ENCODE assay signal across 8 cellular contexts in genomic region chr4:105471566-105472176, GRCh38. TPM values are rescaled to one million over a fixed set of nuclear protein-coding genes. Genes with fewer than 3 reads are reported as not detected.
A peak's percentile ranks its signal among the peaks of the same experiment; 100 is the strongest.
DNase-seq lines count a peak whose midpoint lies in the region; ATAC-seq lines count a peak whose summit lies in the region.

No MANE protein-coding gene starts in this region.

- peak overlapping the region; percentile 97 for H3K4me3 Mint-ChIP-seq in activated CD4-positive, alpha-beta memory T cell treated with anti-CD3 and anti-CD28 coated beads, Interleukin-2, amount 10 ng/mL, durations not matched to agents 7 days and 5 days
- H3K4me3 Mint-ChIP-seq in memory B cell = peak overlapping the region; percentile 56

- POLR2A ChIA-PET in activated CD4-positive, alpha-beta memory T cell treated with anti-CD3 and anti-CD28 coated beads, Interleukin-2, amount 10 ng/mL, durations not matched to agents 7 days and 5 days (lab: Charles Lee) = interaction anchor here (0.7 to 1.2 kb wide), 4 partner anchors 9 to 333 kb away, joined by 3 to 7 read pairs (median 4); partner anchors contain the start of gene TET2

- CTCF ChIA-PET in activated CD4-positive, alpha-beta memory T cell treated with anti-CD3 and anti-CD28 coated beads, Interleukin-2, amount 10 ng/mL, durations not matched to agents 7 days and 5 days (lab: Charles Lee) = interaction anchor here (0.8 to 4.1 kb wide), 6 partner anchors 14 to 600 kb away, joined by 3 to 27 read pairs (median 4); partner anchors contain the start of gene TET2

- H3K9me3 Mint-ChIP-seq in activated CD4-positive, alpha-beta memory T cell treated with anti-CD3 and anti-CD28 coated beads, Interleukin-2, amount 10 ng/mL, durations not matched to agents 7 days and 5 days = no peaks in the 10 kb centered on the region
- H3K9me3 Mint-ChIP-seq in memory B cell = no peaks in the 10 kb centered on the region

- H3K4me1 Mint-ChIP-seq in activated CD4-positive, alpha-beta memory T cell treated with anti-CD3 and anti-CD28 coated beads, Interleukin-2, amount 10 ng/mL, durations not matched to agents 7 days and 5 days = peaks cover 28% of the 10 kb centered on the region
- peaks cover 24% of the 10 kb centered on the region for H3K4me1 Mint-ChIP-seq in memory B cell

- ATAC-seq in GM18909 (IDR thresholded peaks at IDR 0.05; ENCODE audit: poor library complexity, unreplicated experiment) = peak; percentile 33
- ATAC-seq in HG03439 (IDR thresholded peaks at IDR 0.05; ENCODE audit: unreplicated experiment) = peak; percentile 28
- peak; percentile 27 for ATAC-seq in memory B cell (ENCODE audit: low read depth)

- peaks cover 6% of the 10 kb centered on the region for H3K27me3 Mint-ChIP-seq in activated CD4-positive, alpha-beta memory T cell treated with anti-CD3 and anti-CD28 coated beads, Interleukin-2, amount 10 ng/mL, durations not matched to agents 7 days and 5 days
- H3K27me3 Mint-ChIP-seq in memory B cell = no peaks in the 10 kb centered on the region

- peaks cover 25% of the 10 kb centered on the region for H3K36me3 Mint-ChIP-seq in activated CD4-positive, alpha-beta memory T cell treated with anti-CD3 and anti-CD28 coated beads, Interleukin-2, amount 10 ng/mL, durations not matched to agents 7 days and 5 days (ENCODE audit: low read depth)
- peaks cover 8% of the 10 kb centered on the region for H3K36me3 Mint-ChIP-seq in memory B cell

- peak overlapping the region; percentile 5 for H3K27ac Mint-ChIP-seq in activated CD4-positive, alpha-beta memory T cell treated with anti-CD3 and anti-CD28 coated beads, Interleukin-2, amount 10 ng/mL, durations not matched to agents 7 days and 5 days
- H3K27ac Mint-ChIP-seq in memory B cell = peak overlapping the region; percentile 15

- peak; percentile 86 for DNase-seq in Ammon's horn (ENCODE audit: low spot score)
- peak; percentile 56 to 79 for DNase-seq in NCI-H526 (lab: John Stamatoyannopoulos, UW)
- DNase-seq in activated CD4-positive, alpha-beta memory T cell treated with anti-CD3 and anti-CD28 coated beads, Interleukin-2, amount 10 ng/mL, durations not matched to agents 7 days and 5 days = peak; percentile 76
- DNase-seq in effector CD8-positive, alpha-beta T cell (lab: John Stamatoyannopoulos, UW) = peak; percentile 51
- peak; percentile 62 to 71 for DNase-seq in memory B cell (ENCODE audit: low spot score in 2 of 2)
- peak; percentile 5 to 52 for DNase-seq in stimulated activated CD8-positive, alpha-beta memory T cell treated with anti-CD3 and anti-CD28 coated beads, Interleukin-15, amount 100 ng/mL, for 4 hours (ENCODE audit: low read depth in 2 of 2)

RNA-seq across cellular contexts. Expression of gene PPA2, which starts 2.2 kb away (rescaled TPM):
- 10 to 100 TPM; 54.6 to 61.0 TPM for total RNA-seq in activated CD4-positive, alpha-beta memory T cell treated with anti-CD3 and anti-CD28 coated beads, Interleukin-2, amount 10 ng/mL, durations not matched to agents 7 days and 5 days

Comparison
In these comparisons a context has a peak if more than half of its experiments do, and no peak if none do; other contexts are left out.
1. Peak in every context shown above with its lines: DNase-seq and ATAC-seq.
2. DNase-seq: peak in every context shown above with its lines; median percentile 86 in Ammon's horn; 76 in activated CD4-positive, alpha-beta memory T cell treated with anti-CD3 and anti-CD28 coated beads, Interleukin-2, amount 10 ng/mL, durations not matched to agents 7 days and 5 days; 68 in NCI-H526; 66 in memory B cell; 51 in effector CD8-positive, alpha-beta T cell; 28 in stimulated activated CD8-positive, alpha-beta memory T cell treated with anti-CD3 and anti-CD28 coated beads, Interleukin-15, amount 100 ng/mL, for 4 hours.